Comparison of ENCODE assay signal across 8 cellular contexts in genomic region chr18:74116628-74117554, GRCh38. TPM values are rescaled to one million over a fixed set of nuclear protein-coding genes. Genes with fewer than 3 reads are reported as not detected.
DNase-seq lines count a peak whose midpoint lies in the region; ATAC-seq and TF ChIP-seq lines count a peak whose summit lies in the region.

No MANE protein-coding gene starts in this region.

- no peak overlapping the region for H3K4me3 ChIP-seq in prostate gland

- POLR2A ChIA-PET in HEK293T (lab: Yijun Ruan, JAX), result no interaction called here

- WGBS in prostate gland, result 44% methylated on average over 9 of the region's 9 CpGs

- no peak for TF ChIP-seq POLR2A in prostate gland (IDR thresholded peaks at IDR 0.05)

- H3K27me3 ChIP-seq in prostate gland (replicated peaks; ENCODE audit: insufficient read depth), result no peaks in the 10 kb centered on the region

- H3K36me3 ChIP-seq in prostate gland, result no peaks in the 10 kb centered on the region

- no peaks in the 10 kb centered on the region for H3K9me3 ChIP-seq in prostate gland

- peak; percentile 8 to 51 for DNase-seq in NCI-H2081 (lab: John Stamatoyannopoulos, UW)
- no peak for DNase-seq in NCI-H2081 treated with DMSO at 0.1 percent for 48 hours (lab: John Stamatoyannopoulos, UW)
- peak; percentile 9 for DNase-seq in HEK293T (ENCODE audit: extremely low spot score)
- peak; percentile 77 for DNase-seq in fibroblast of peridontal ligament (ENCODE audit: extremely low read depth)
- no peak for DNase-seq in prostate gland (ENCODE audit: low spot score)
- no peak for DNase-seq in AG08396 (ENCODE audit: low spot score)

- ATAC-seq in SK-N-SH treated with all-trans-retinoic acid at 6 μM for 48 hours, result peak; percentile 73
- no peak for ATAC-seq in GM18873 (IDR thresholded peaks at IDR 0.05; ENCODE audit: low FRiP score, unreplicated experiment)

- CTCF ChIA-PET in HEK293T (lab: Yijun Ruan, JAX), result interaction anchor here (0.6 to 0.7 kb wide), 2 partner anchors 41 to 84 kb away, joined by 3 read pairs; no protein-coding TSS in a partner anchor

- peak in 3 of 4 experiments; percentile 50 to 61 (median 59) for TF ChIP-seq CTCF in prostate gland (IDR thresholded peaks at IDR 0.05)

- H3K4me1 ChIP-seq in prostate gland (replicated peaks), result no peaks in the 10 kb centered on the region

- H3K27ac ChIP-seq in prostate gland, result no peak overlapping the region

- intact Hi-C loops in prostate gland (cut with DNase I), result loop anchor here (10.0 kb wide), 1 partner anchor 342 kb away; no protein-coding TSS in a partner anchor

TF ChIP-seq in HEK293T, 16 proteins besides CTCF, POLR2A, EP300 and RAD21:
- TF ChIP-seq ZNF384 (IDR thresholded peaks at IDR 0.05), result no peak
- TF ChIP-seq FOXA1 (IDR thresholded peaks at IDR 0.05), result no peak
- TF ChIP-seq HDGF (IDR thresholded peaks at IDR 0.05; ENCODE audit: borderline replicate concordance), result no peak
- TF ChIP-seq TARDBP (IDR thresholded peaks at IDR 0.05), result no peak
- TF ChIP-seq BHLHE40 (IDR thresholded peaks at IDR 0.05; ENCODE audit: borderline replicate concordance), result no peak
- no peak for TF ChIP-seq PKNOX1 (IDR thresholded peaks at IDR 0.05)
- TF ChIP-seq SP1 (IDR thresholded peaks at IDR 0.05), result no peak
- no peak for TF ChIP-seq LEF1 (IDR thresholded peaks at IDR 0.05; ENCODE audit: borderline replicate concordance)
- TF ChIP-seq NFRKB (IDR thresholded peaks at IDR 0.05), result no peak
- no peak for TF ChIP-seq ELF4 (IDR thresholded peaks at IDR 0.05)
- TF ChIP-seq L3MBTL2 (conservative IDR thresholded peaks at IDR 0.05), result no peak
- no peak for TF ChIP-seq FOXK2 (IDR thresholded peaks at IDR 0.05)
- TF ChIP-seq ARNT (IDR thresholded peaks at IDR 0.05), result no peak
- TF ChIP-seq CTBP1 (IDR thresholded peaks at IDR 0.05; ENCODE audit: borderline replicate concordance), result no peak

TF ChIP-seq in SK-N-SH treated with all-trans-retinoic acid at 6 μM for 48 hours, 23 proteins besides CTCF, POLR2A, EP300 and RAD21:
- TF ChIP-seq PPARA (CRISPR knock-in tag; IDR thresholded peaks at IDR 0.05; ENCODE audit: borderline replicate concordance) (no peak), ZFP3 (CRISPR knock-in tag; IDR thresholded peaks at IDR 0.05) (no peak), ISL1 (CRISPR knock-in tag; IDR thresholded peaks at IDR 0.05) (no peak), TSHZ2 (CRISPR knock-in tag; IDR thresholded peaks at IDR 0.05) (no peak), ARNTL (CRISPR knock-in tag; IDR thresholded peaks at IDR 0.05; ENCODE audit: borderline replicate concordance, low read depth) (no peak), CSDC2 (CRISPR knock-in tag; IDR thresholded peaks at IDR 0.05) (no peak), ZC3H10 (CRISPR knock-in tag; IDR thresholded peaks at IDR 0.05) (no peak), CREB5 (CRISPR knock-in tag; IDR thresholded peaks at IDR 0.05; ENCODE audit: low read depth) (no peak), PATZ1 (CRISPR knock-in tag; IDR thresholded peaks at IDR 0.05; ENCODE audit: borderline replicate concordance) (no peak), ESRRG (CRISPR knock-in tag; IDR thresholded peaks at IDR 0.05) (no peak), TCF4 (CRISPR knock-in tag; IDR thresholded peaks at IDR 0.05; ENCODE audit: borderline replicate concordance) (no peak), ZFP30 (CRISPR knock-in tag; IDR thresholded peaks at IDR 0.05) (no peak), POU6F1 (CRISPR knock-in tag; IDR thresholded peaks at IDR 0.05; ENCODE audit: borderline replicate concordance, low read depth) (no peak), ZNF70 (CRISPR knock-in tag; IDR thresholded peaks at IDR 0.05) (no peak), SNAI2 (CRISPR knock-in tag; IDR thresholded peaks at IDR 0.05) (no peak), ZNF8 (CRISPR knock-in tag; IDR thresholded peaks at IDR 0.05) (no peak), CSRNP3 (CRISPR knock-in tag; IDR thresholded peaks at IDR 0.05) (no peak), RARB (CRISPR knock-in tag; IDR thresholded peaks at IDR 0.05) (no peak), OSR1 (CRISPR knock-in tag; IDR thresholded peaks at IDR 0.05) (no peak), GLIS3 (CRISPR knock-in tag; IDR thresholded peaks at IDR 0.05) (no peak)

RNA-seq across cellular contexts. Expression of gene FBXO15, which starts 30.7 kb away (rescaled TPM):
- total RNA-seq in prostate gland, result 1 to 10 TPM; 4.2 to 7.8 TPM

RNA-seq across cellular contexts. Expression of gene TIMM21, which starts 31.4 kb away (rescaled TPM):
- total RNA-seq in prostate gland, result 10 to 100 TPM; 27.6 to 33.1 TPM

Comparison
In these comparisons a context has a peak if more than half of its experiments do, and no peak if none do; other contexts are left out.
1. DNase-seq: peak in NCI-H2081 (2 of 2), HEK293T (single experiment) and fibroblast of peridontal ligament (single experiment); none in NCI-H2081 treated with DMSO at 0.1 percent for 48 hours (single experiment), prostate gland (single experiment) and AG08396 (single experiment).